Comparison of ENCODE assay signal across 8 cellular contexts in genomic region chr19:15288146-15288963, GRCh38. TPM values are rescaled to one million over a fixed set of nuclear protein-coding genes. Genes with fewer than 3 reads are reported as not detected.
DNase-seq lines count a peak whose midpoint lies in the region; ATAC-seq and TF ChIP-seq lines count a peak whose summit lies in the region.

No MANE protein-coding gene starts in this region.

- no TSS peak for BruUV-seq in PC-3 (replicated peaks; lab: Mats Ljungman, UMichigan)

- H3K79me2 ChIP-seq in GM23248 (ENCODE audit: insufficient read depth), result peaks cover 100% of the 10 kb centered on the region
- H3K79me2 ChIP-seq in SU-DHL-6 (ENCODE audit: insufficient read depth, low read length), result peaks cover 98% of the 10 kb centered on the region
- H3K79me2 ChIP-seq in PC-3 (ENCODE audit: low read length), result peaks cover 100% of the 10 kb centered on the region

- H3K9ac ChIP-seq in GM23248, result peak overlapping the region; percentile 15
- peak overlapping the region; percentile 43 for H3K9ac ChIP-seq in SU-DHL-6 (ENCODE audit: low read length)
- no peak overlapping the region for H3K9ac ChIP-seq in PC-3 (ENCODE audit: low read length)

- no peak overlapping the region for H3K4me3 Mint-ChIP-seq in progenitor cell of endocrine pancreas (ENCODE audit: low read depth)

- POLR2A ChIA-PET in PC-3 (lab: Charles Lee; ENCODE audit: unreplicated experiment), result no interaction called here

- H3K4me1 ChIP-seq in GM23248 (ENCODE audit: insufficient read depth), result peaks cover 70% of the 10 kb centered on the region
- H3K4me1 ChIP-seq in PC-3 (ENCODE audit: insufficient read depth, low read length), result peaks cover 16% of the 10 kb centered on the region

- H3K27ac Mint-ChIP-seq in progenitor cell of endocrine pancreas, result peak overlapping the region; percentile 80

- H3K36me3 ChIP-seq in GM23248 (ENCODE audit: low read depth), result no peaks in the 10 kb centered on the region
- H3K36me3 ChIP-seq in SU-DHL-6 (ENCODE audit: low read length), result no peaks in the 10 kb centered on the region
- no peaks in the 10 kb centered on the region; the same call in 1 of the 2 replicates for H3K36me3 ChIP-seq in PC-3 (ENCODE audit: low read depth, low read length)

- ATAC-seq in HG02885 (IDR thresholded peaks at IDR 0.05; ENCODE audit: poor library complexity, unreplicated experiment), result no peak
- ATAC-seq in PC-3, result no peak; the same call in 1 of the 2 replicates

- H3K4me1 Mint-ChIP-seq in progenitor cell of endocrine pancreas (ENCODE audit: low read depth), result peaks cover 41% of the 10 kb centered on the region

- no peaks in the 10 kb centered on the region for H3K9me3 Mint-ChIP-seq in progenitor cell of endocrine pancreas (ENCODE audit: low read depth)

- intact Hi-C loops in PC-3 (cut with micrococcal nuclease), result no loop called here

- DNase-seq in GM23248 (peak; percentile 66), fibroblast of peridontal ligament (ENCODE audit: extremely low read depth) (peak; percentile 44), progenitor cell of endocrine pancreas (ENCODE audit: low spot score, unreplicated experiment) (no peak), DMS79 treated with DMSO at 0.1 percent for 48 hours (lab: John Stamatoyannopoulos, UW) (no peak), PC-3 (no peak)

- peaks cover 82% of the 10 kb centered on the region for H4K20me1 ChIP-seq in GM23248 (ENCODE audit: insufficient read depth)
- H4K20me1 ChIP-seq in SU-DHL-6 (ENCODE audit: low read depth, low read length), result peaks cover 29% of the 10 kb centered on the region; the same call in 1 of the 2 replicates
- H4K20me1 ChIP-seq in PC-3 (ENCODE audit: low read length), result peaks cover 88% of the 10 kb centered on the region

- H3K27me3 ChIP-seq in GM23248 (replicated peaks; ENCODE audit: insufficient read depth) (no peaks in the 10 kb centered on the region), SU-DHL-6 (ENCODE audit: low read length) (no peaks in the 10 kb centered on the region), PC-3 (ENCODE audit: low read length) (no peaks in the 10 kb centered on the region)

- peaks cover 54% of the 10 kb centered on the region for H3F3A ChIP-seq in GM23248 (ENCODE audit: insufficient read depth)
- H3F3A ChIP-seq in SU-DHL-6 (ENCODE audit: insufficient read depth), result peaks cover 48% of the 10 kb centered on the region
- H3F3A ChIP-seq in PC-3 (ENCODE audit: low read length, unreplicated experiment), result no peaks in the 10 kb centered on the region

- TF ChIP-seq CTCF in 22Rv1 (IDR thresholded peaks at IDR 0.05) (no peak), SU-DHL-6 (IDR thresholded peaks at IDR 0.05; ENCODE audit: insufficient read depth, low read length, poor library complexity, severe bottlenecking) (no peak), progenitor cell of endocrine pancreas (IDR thresholded peaks at IDR 0.05; ENCODE audit: unreplicated experiment) (no peak), PC-3 (conservative IDR thresholded peaks at IDR 0.05; ENCODE audit: low read depth, low read length) (no peak)

- 21 to 22% methylated on average over 14 of the region's 14 CpGs for WGBS in GM23248 (ENCODE audit: low coverage in 1 of 2, low lambda C conversion rate in 2 of 2, missing lambda C conversion rate in 2 of 2), 2 experiments

- no peaks in the 10 kb centered on the region for H3K27me3 Mint-ChIP-seq in progenitor cell of endocrine pancreas

- H3K4me2 ChIP-seq in GM23248 (ENCODE audit: unreplicated experiment), result peak overlapping the region; percentile 51
- peak overlapping the region; percentile 69 for H3K4me2 ChIP-seq in SU-DHL-6 (ENCODE audit: low read depth, low read length, poor library complexity, severe bottlenecking)
- no peak overlapping the region for H3K4me2 ChIP-seq in PC-3 (ENCODE audit: low read length)

- H3K9me2 ChIP-seq in GM23248 (ENCODE audit: insufficient read depth), result no peaks in the 10 kb centered on the region
- no peaks in the 10 kb centered on the region for H3K9me2 ChIP-seq in SU-DHL-6 (replicated peaks; ENCODE audit: insufficient read depth, low read length)
- no peaks in the 10 kb centered on the region for H3K9me2 ChIP-seq in PC-3 (replicated peaks; ENCODE audit: low read length)

- H3K9me3 ChIP-seq in GM23248 (ENCODE audit: low read depth), result no peaks in the 10 kb centered on the region
- H3K9me3 ChIP-seq in SU-DHL-6 (ENCODE audit: insufficient read depth, low read length), result no peaks in the 10 kb centered on the region
- no peaks in the 10 kb centered on the region for H3K9me3 ChIP-seq in PC-3 (ENCODE audit: low read length)

- H3K27ac ChIP-seq in 22Rv1 (peak overlapping the region; percentile 53), GM23248 (peak overlapping the region; percentile 41), SU-DHL-6 (ENCODE audit: low read depth, low read length) (peak overlapping the region; percentile 82), PC-3 (ENCODE audit: low read length) (no peak overlapping the region)

- H2AFZ ChIP-seq in GM23248 (no peak overlapping the region), SU-DHL-6 (ENCODE audit: low read depth, low read length, severe bottlenecking) (no peak overlapping the region), PC-3 (ENCODE audit: low read length) (no peak overlapping the region)

- CTCF ChIA-PET in PC-3 (lab: Charles Lee), result no interaction called here

- H3K4me3 ChIP-seq in GM23248 (no peak overlapping the region), SU-DHL-6 (ENCODE audit: insufficient read depth, low read length, poor library complexity, severe bottlenecking) (peak overlapping the region; percentile 26), PC-3 (ENCODE audit: low read length) (no peak overlapping the region)

- H3K36me3 Mint-ChIP-seq in progenitor cell of endocrine pancreas (ENCODE audit: insufficient read depth), result no peaks in the 10 kb centered on the region

- in situ Hi-C loops in GM23248 (cut with MboI), result no loop called here

RNA-seq across cellular contexts. Expression of gene BRD4, which starts 44.0 kb away (rescaled TPM):
- 9.0 and 20.2 TPM in 2 replicates for total RNA-seq in GM23248 (2014; rRNA removed; shearing (Covaris generic))
- polyA plus RNA-seq in GM23248 (2016; fragmentation: Nextera tagmentation; extraction: Ambion mirVana), result 17.5 and 18.6 TPM in 2 replicates
- total RNA-seq in progenitor cell of endocrine pancreas (144 and 148 TPM in 2 replicates), PC-3 (2014; rRNA removed) (20.9 and 46.4 TPM in 2 replicates)

RNA-seq across cellular contexts. Expression of gene EPHX3, which starts 56.1 kb away (rescaled TPM):
- total RNA-seq in GM23248 (2014; rRNA removed; shearing (Covaris generic)), result not detected in 2 replicates
- not detected in 2 replicates for polyA plus RNA-seq in GM23248 (2016; fragmentation: Nextera tagmentation; extraction: Ambion mirVana)
- total RNA-seq in progenitor cell of endocrine pancreas (7.1 and 7.8 TPM in 2 replicates), PC-3 (2014; rRNA removed) (not detected in 2 replicates)

Comparison
In these comparisons a context has a peak if more than half of its experiments do, and no peak if none do; other contexts are left out.
1. DNase-seq: peak in GM23248 (single experiment) and fibroblast of peridontal ligament (single experiment); none in progenitor cell of endocrine pancreas (single experiment), DMS79 treated with DMSO at 0.1 percent for 48 hours (single experiment) and PC-3 (single experiment).